Comparison of ENCODE assay signal across 6 cellular contexts in genomic region chr2:23183733-23184132, GRCh38.
"Had no signal": no experiment of that assay in that cellular context is flagged by ENCODE, and none has a peak within 500 bp of the region (broad histone marks: within the 10 kb centered on the region; RNA-seq: fewer than 3 reads in every experiment).

No MANE protein-coding gene starts in this region.

- H3K27ac Mint-ChIP-seq: IgD-negative memory B cell had no signal

- H3K27ac ChIP-seq: GM23248 had no signal

- DNase-seq: GM23248, GOT3, H7, HCEC 1CT had no signal

- H3K4me3 ChIP-seq: GM23248 had no signal

- H3K36me3 Mint-ChIP-seq: IgD-negative memory B cell had no signal

- H3K9ac ChIP-seq: GM23248 had no signal

- H3K4me1 Mint-ChIP-seq: IgD-negative memory B cell had no signal

- H2AFZ ChIP-seq: GM23248 had no signal

- FAIRE-seq: HTR-8/SVneo had no signal

- H3K4me3 Mint-ChIP-seq: IgD-negative memory B cell had no signal
